8 cellular contexts compared by ENCODE assay signal in the genomic region with DNA sequence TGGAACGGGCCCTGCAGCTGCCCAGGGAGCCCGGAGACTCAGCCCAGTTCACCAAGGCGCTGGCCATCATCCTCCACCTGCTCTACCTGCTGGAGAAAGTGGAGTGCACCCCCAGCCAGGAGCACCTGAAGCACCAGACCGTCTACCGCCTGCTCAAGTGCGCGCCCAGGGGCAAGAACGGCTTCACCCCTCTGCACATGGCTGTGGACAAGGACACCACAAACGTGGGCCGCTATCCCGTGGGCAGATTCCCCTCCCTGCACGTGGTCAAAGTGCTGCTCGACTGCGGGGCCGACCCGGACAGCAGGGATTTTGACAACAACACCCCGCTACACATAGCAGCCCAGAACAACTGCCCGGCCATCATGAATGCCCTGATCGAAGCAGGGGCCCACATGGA. TPM values are rescaled to one million over a fixed set of nuclear protein-coding genes. Genes with fewer than 3 reads are reported as not detected.
A peak's percentile ranks its signal among the peaks of the same experiment; 100 is the strongest.
DNase-seq lines count a peak whose midpoint lies in the region; ATAC-seq and TF ChIP-seq lines count a peak whose summit lies in the region.
"Not testable (repeated sequence)": the region's sequence is repeated elsewhere in the genome, so short reads cannot be mapped to it uniquely, and the experiment has no call there.

No MANE protein-coding gene starts in this region.

- ATAC-seq in CD4-positive, CD25-positive, alpha-beta regulatory T cell (ENCODE audit: low read depth in 2 of 2); activated CD8-positive, alpha-beta T cell treated with anti-CD3 and anti-CD28 coated beads, Interleukin-2, amount 10 ng/mL, durations not matched to agents 7 days and 5 days; activated naive CD8-positive, alpha-beta T cell treated with anti-CD3 and anti-CD28 coated beads, Interleukin-2, amount 10 ng/mL, durations not matched to agents 7 days and 5 days (ENCODE audit: low read depth); stimulated activated effector memory CD8-positive, alpha-beta T cell treated with anti-CD3 and anti-CD28 coated beads, Interleukin-12 subunit alpha, Interleukin-12 subunit beta, amount 100 ng/mL, for 72 hours: not testable (repeated sequence)

- POLR2A ChIA-PET in RWPE1 (lab: Yijun Ruan, JAX; ENCODE audit: low non-redundant PET); activated CD8-positive, alpha-beta T cell treated with anti-CD3 and anti-CD28 coated beads, Interleukin-2, amount 10 ng/mL, durations not matched to agents 7 days and 5 days (lab: Charles Lee); activated naive CD8-positive, alpha-beta T cell treated with anti-CD3 and anti-CD28 coated beads, Interleukin-2, amount 10 ng/mL, durations not matched to agents 7 days and 5 days (lab: Charles Lee): not testable (repeated sequence)

- not testable (repeated sequence) for H3K4me3 ChIP-seq in CD4-positive, CD25-positive, alpha-beta regulatory T cell (ENCODE audit: low read depth, low read length)

- not testable (repeated sequence) for H3K27me3 ChIP-seq in CD4-positive, CD25-positive, alpha-beta regulatory T cell (ENCODE audit: control insufficient read depth, insufficient read depth, low read length)

- not testable (repeated sequence) for H3K27me3 Mint-ChIP-seq in CD4-positive, CD25-positive, alpha-beta regulatory T cell; HFFc6 (ENCODE audit: insufficient read depth); activated CD8-positive, alpha-beta T cell treated with anti-CD3 and anti-CD28 coated beads, Interleukin-2, amount 10 ng/mL, durations not matched to agents 7 days and 5 days (ENCODE audit: low read depth); activated naive CD8-positive, alpha-beta T cell treated with anti-CD3 and anti-CD28 coated beads, Interleukin-2, amount 10 ng/mL, durations not matched to agents 7 days and 5 days; endothelial cell (ENCODE audit: unreplicated experiment); nephron (ENCODE audit: low read depth)

- H3K27ac Mint-ChIP-seq in CD4-positive, CD25-positive, alpha-beta regulatory T cell = peak overlapping the region in 2 of 3 donors; percentile 71 to 81
- not testable (repeated sequence) for H3K27ac Mint-ChIP-seq in HFFc6; activated CD8-positive, alpha-beta T cell treated with anti-CD3 and anti-CD28 coated beads, Interleukin-2, amount 10 ng/mL, durations not matched to agents 7 days and 5 days; activated naive CD8-positive, alpha-beta T cell treated with anti-CD3 and anti-CD28 coated beads, Interleukin-2, amount 10 ng/mL, durations not matched to agents 7 days and 5 days; endothelial cell (ENCODE audit: unreplicated experiment); nephron; stimulated activated effector memory CD8-positive, alpha-beta T cell treated with anti-CD3 and anti-CD28 coated beads, Interleukin-12 subunit alpha, Interleukin-12 subunit beta, amount 100 ng/mL, for 72 hours

- H3K9me3 Mint-ChIP-seq in CD4-positive, CD25-positive, alpha-beta regulatory T cell; HFFc6; activated CD8-positive, alpha-beta T cell treated with anti-CD3 and anti-CD28 coated beads, Interleukin-2, amount 10 ng/mL, durations not matched to agents 7 days and 5 days (ENCODE audit: insufficient read depth); activated naive CD8-positive, alpha-beta T cell treated with anti-CD3 and anti-CD28 coated beads, Interleukin-2, amount 10 ng/mL, durations not matched to agents 7 days and 5 days; endothelial cell (ENCODE audit: unreplicated experiment); nephron; stimulated activated effector memory CD8-positive, alpha-beta T cell treated with anti-CD3 and anti-CD28 coated beads, Interleukin-12 subunit alpha, Interleukin-12 subunit beta, amount 100 ng/mL, for 72 hours: not testable (repeated sequence)

- not testable (repeated sequence) for H3K27ac ChIP-seq in CD4-positive, CD25-positive, alpha-beta regulatory T cell (ENCODE audit: insufficient read depth, low read length, poor library complexity, severe bottlenecking)
- peak overlapping the region; percentile 89 for H3K27ac ChIP-seq in RWPE1

- H3K36me3 ChIP-seq in CD4-positive, CD25-positive, alpha-beta regulatory T cell (ENCODE audit: control insufficient read depth, insufficient read depth, low read length) = peaks cover 33% of the 10 kb centered on the region

- H3K4me1 Mint-ChIP-seq in CD4-positive, CD25-positive, alpha-beta regulatory T cell = peaks cover 3 to 51% (median 7%) of the 10 kb centered on the region in 4 donors
- not testable (repeated sequence) for H3K4me1 Mint-ChIP-seq in HFFc6 (ENCODE audit: low read depth); endothelial cell (ENCODE audit: unreplicated experiment); nephron
- H3K4me1 Mint-ChIP-seq in activated CD8-positive, alpha-beta T cell treated with anti-CD3 and anti-CD28 coated beads, Interleukin-2, amount 10 ng/mL, durations not matched to agents 7 days and 5 days (ENCODE audit: low read depth) = peaks cover 39% of the 10 kb centered on the region
- H3K4me1 Mint-ChIP-seq in activated naive CD8-positive, alpha-beta T cell treated with anti-CD3 and anti-CD28 coated beads, Interleukin-2, amount 10 ng/mL, durations not matched to agents 7 days and 5 days = peaks cover 18% of the 10 kb centered on the region
- peaks cover 39% of the 10 kb centered on the region for H3K4me1 Mint-ChIP-seq in stimulated activated effector memory CD8-positive, alpha-beta T cell treated with anti-CD3 and anti-CD28 coated beads, Interleukin-12 subunit alpha, Interleukin-12 subunit beta, amount 100 ng/mL, for 72 hours

- H3K4me3 Mint-ChIP-seq in CD4-positive, CD25-positive, alpha-beta regulatory T cell = peak overlapping the region; percentile 67 to 92 (median 80)
- H3K4me3 Mint-ChIP-seq in HFFc6 (0 out of 2 replicates have a peak overlapping the region, but pooled peaks have one; percentile 86), endothelial cell (ENCODE audit: unreplicated experiment) (peak overlapping the region; percentile 83), nephron (peak overlapping the region; percentile 78 to 82 (median 82))
- peak overlapping the region; percentile 81 for H3K4me3 Mint-ChIP-seq in activated CD8-positive, alpha-beta T cell treated with anti-CD3 and anti-CD28 coated beads, Interleukin-2, amount 10 ng/mL, durations not matched to agents 7 days and 5 days
- H3K4me3 Mint-ChIP-seq in activated naive CD8-positive, alpha-beta T cell treated with anti-CD3 and anti-CD28 coated beads, Interleukin-2, amount 10 ng/mL, durations not matched to agents 7 days and 5 days = peak overlapping the region; percentile 81
- H3K4me3 Mint-ChIP-seq in stimulated activated effector memory CD8-positive, alpha-beta T cell treated with anti-CD3 and anti-CD28 coated beads, Interleukin-12 subunit alpha, Interleukin-12 subunit beta, amount 100 ng/mL, for 72 hours = peak overlapping the region; percentile 79

- not testable (repeated sequence) for TF ChIP-seq CTCF in HFFc6 (IDR thresholded peaks at IDR 0.05); RWPE1 (conservative IDR thresholded peaks at IDR 0.05; ENCODE audit: low read depth); endothelial cell (IDR thresholded peaks at IDR 0.05; ENCODE audit: unreplicated experiment); nephron (IDR thresholded peaks at IDR 0.05; ENCODE audit: unreplicated experiment in 3 of 3)

- H3K36me3 Mint-ChIP-seq in CD4-positive, CD25-positive, alpha-beta regulatory T cell; activated naive CD8-positive, alpha-beta T cell treated with anti-CD3 and anti-CD28 coated beads, Interleukin-2, amount 10 ng/mL, durations not matched to agents 7 days and 5 days; endothelial cell (ENCODE audit: low read depth, unreplicated experiment): not testable (repeated sequence)
- H3K36me3 Mint-ChIP-seq in HFFc6 (ENCODE audit: low read depth) (peaks cover 13% of the 10 kb centered on the region), nephron (ENCODE audit: low read depth) (peaks cover 25% of the 10 kb centered on the region)
- H3K36me3 Mint-ChIP-seq in activated CD8-positive, alpha-beta T cell treated with anti-CD3 and anti-CD28 coated beads, Interleukin-2, amount 10 ng/mL, durations not matched to agents 7 days and 5 days (ENCODE audit: low read depth) = peaks cover 47% of the 10 kb centered on the region
- peaks cover 65% of the 10 kb centered on the region for H3K36me3 Mint-ChIP-seq in stimulated activated effector memory CD8-positive, alpha-beta T cell treated with anti-CD3 and anti-CD28 coated beads, Interleukin-12 subunit alpha, Interleukin-12 subunit beta, amount 100 ng/mL, for 72 hours

- H3K9me3 ChIP-seq in CD4-positive, CD25-positive, alpha-beta regulatory T cell (ENCODE audit: control insufficient read depth in 2 of 2, low read length in 2 of 2) = not testable (repeated sequence)

- DNase-seq in CD4-positive, CD25-positive, alpha-beta regulatory T cell; HFFc6; RWPE1 (ENCODE audit: low spot score); activated CD8-positive, alpha-beta T cell treated with anti-CD3 and anti-CD28 coated beads, Interleukin-2, amount 10 ng/mL, durations not matched to agents 7 days and 5 days; endothelial cell (ENCODE audit: low spot score); stimulated activated effector memory CD8-positive, alpha-beta T cell treated with anti-CD3 and anti-CD28 coated beads, Interleukin-12 subunit alpha, Interleukin-12 subunit beta, amount 100 ng/mL, for 72 hours (ENCODE audit: low spot score in 2 of 2): not testable (repeated sequence)
- peak; percentile 32 for DNase-seq in activated naive CD8-positive, alpha-beta T cell treated with anti-CD3 and anti-CD28 coated beads, Interleukin-2, amount 10 ng/mL, durations not matched to agents 7 days and 5 days

- CTCF ChIA-PET in RWPE1 (lab: Yijun Ruan, JAX) = interaction anchor here (0.6 kb wide), 2 partner anchors 58 to 73 kb away, joined by 3 read pairs; no protein-coding TSS in a partner anchor
- CTCF ChIA-PET in activated CD8-positive, alpha-beta T cell treated with anti-CD3 and anti-CD28 coated beads, Interleukin-2, amount 10 ng/mL, durations not matched to agents 7 days and 5 days (lab: Charles Lee) = interaction anchor here (3.1 kb wide), 1 partner anchor 17 kb away, joined by 42 read pairs; no protein-coding TSS in a partner anchor

- peaks cover 28% of the 10 kb centered on the region for H3K4me1 ChIP-seq in CD4-positive, CD25-positive, alpha-beta regulatory T cell (ENCODE audit: control insufficient read depth, insufficient read depth, low read length, poor library complexity, severe bottlenecking)

RNA-seq across cellular contexts. Expression of a gene that starts 1.7 kb away (rescaled TPM):
- 11.9 TPM for total RNA-seq in CD4-positive, CD25-positive, alpha-beta regulatory T cell
- polyA plus RNA-seq in CD4-positive, CD25-positive, alpha-beta regulatory T cell = 1 to 10 TPM; 2.2 to 4.0 (median 2.7) TPM
- 10 to 100 TPM in 1 of 6 experiments, 1 to 10 TPM in 5; 8.4 to 10.2 (median 9.0) TPM for total RNA-seq in HFFc6 (2021; fragmentation: NEBNext Ultra II Directional; extraction: Animal tissue kit (Norgen Biotek cat#: 25700))
- 10 to 100 TPM; 12.3 to 12.7 TPM for total RNA-seq in activated CD8-positive, alpha-beta T cell treated with anti-CD3 and anti-CD28 coated beads, Interleukin-2, amount 10 ng/mL, durations not matched to agents 7 days and 5 days
- 10 to 100 TPM; 12.5 to 12.6 TPM for total RNA-seq in activated naive CD8-positive, alpha-beta T cell treated with anti-CD3 and anti-CD28 coated beads, Interleukin-2, amount 10 ng/mL, durations not matched to agents 7 days and 5 days
- total RNA-seq in endothelial cell (ENCODE audit: unreplicated experiment) = 12.0 TPM

RNA-seq across cellular contexts. Expression of a gene that starts 38.2 kb away (rescaled TPM):
- 28.5 TPM for total RNA-seq in CD4-positive, CD25-positive, alpha-beta regulatory T cell
- polyA plus RNA-seq in CD4-positive, CD25-positive, alpha-beta regulatory T cell = 1 to 10 TPM; 3.3 to 9.0 (median 7.3) TPM
- 10 to 100 TPM; 16.4 to 21.6 (median 18.4) TPM for total RNA-seq in HFFc6 (2021; fragmentation: NEBNext Ultra II Directional; extraction: Animal tissue kit (Norgen Biotek cat#: 25700))
- 10 to 100 TPM; 14.0 to 15.2 TPM for total RNA-seq in activated CD8-positive, alpha-beta T cell treated with anti-CD3 and anti-CD28 coated beads, Interleukin-2, amount 10 ng/mL, durations not matched to agents 7 days and 5 days
- total RNA-seq in activated naive CD8-positive, alpha-beta T cell treated with anti-CD3 and anti-CD28 coated beads, Interleukin-2, amount 10 ng/mL, durations not matched to agents 7 days and 5 days = 10 to 100 TPM; 14.1 to 14.3 TPM
- 3.5 TPM for total RNA-seq in endothelial cell (ENCODE audit: unreplicated experiment)
